ENCODE assay signal across 18 cellular contexts in genomic region chr10:20976891-20977684, GRCh38.
A peak's percentile ranks its signal among the peaks of the same experiment; 100 is the strongest.
DNase-seq lines count a peak whose midpoint lies in the region; ATAC-seq and TF ChIP-seq lines count a peak whose summit lies in the region.
"Had no signal": no experiment of that assay in that cellular context is flagged by ENCODE, and none has a peak within 500 bp of the region (broad histone marks: within the 10 kb centered on the region; RNA-seq: fewer than 3 reads in every experiment).

No MANE protein-coding gene starts in this region.

- no peaks in the 10 kb centered on the region for H3K9me3 ChIP-seq in hepatocyte (ENCODE audit: low read depth)
- no peaks in the 10 kb centered on the region for H3K9me3 ChIP-seq in T-helper 17 cell (ENCODE audit: control insufficient read depth, low read length, poor library complexity, severe bottlenecking)
- no peaks in the 10 kb centered on the region for H3K9me3 ChIP-seq in SK-N-SH
- H3K9me3 ChIP-seq: BLaER1, SJCRH30 had no signal

- H3K4me3 ChIP-seq in hepatocyte (no peak overlapping the region), SK-N-SH (ENCODE audit: low read depth in 2 of 2, low read length in 1 of 2) (no peak overlapping the region)
- H3K4me3 ChIP-seq: BLaER1, SJCRH30 had no signal

- no peaks in the 10 kb centered on the region for H3K79me2 ChIP-seq in hepatocyte
- no peaks in the 10 kb centered on the region for H3K79me2 ChIP-seq in SK-N-SH (ENCODE audit: insufficient read depth)

- H3K9ac ChIP-seq in SK-N-SH: no peak overlapping the region
- H3K9ac ChIP-seq: BLaER1 had no signal

- no peaks in the 10 kb centered on the region for H3F3A ChIP-seq in SK-N-SH (replicated peaks; ENCODE audit: insufficient read depth)

- ATAC-seq in T-helper 17 cell: no peak
- no peak for ATAC-seq in HG03139 (IDR thresholded peaks at IDR 0.05; ENCODE audit: unreplicated experiment)
- no peak for ATAC-seq in activated naive CD4-positive, alpha-beta T cell treated with anti-CD3 and anti-CD28 coated beads, Interleukin-2, amount 50 U/mL, for 72 hours

- no peak overlapping the region for H2AFZ ChIP-seq in hepatocyte
- no peak overlapping the region for H2AFZ ChIP-seq in SK-N-SH (ENCODE audit: low read depth)

- H3K36me3 ChIP-seq in hepatocyte (replicated peaks; ENCODE audit: insufficient read depth, low read depth): no peaks in the 10 kb centered on the region
- no peaks in the 10 kb centered on the region for H3K36me3 ChIP-seq in SK-N-SH (replicated peaks in 1 of 2; ENCODE audit: control insufficient read depth in 1 of 2, insufficient read depth in 2 of 2, low read length in 1 of 2)
- H3K36me3 ChIP-seq: BLaER1, SJCRH30 had no signal

- TF ChIP-seq CTCF in hepatocyte (IDR thresholded peaks at IDR 0.05; ENCODE audit: poor library complexity): no peak
- TF ChIP-seq CTCF in SK-N-SH (IDR thresholded peaks at IDR 0.05): no peak

- WGBS in hepatocyte (ENCODE audit: low lambda C conversion rate, missing lambda C conversion rate): 44% methylated on average over 8 of the region's 8 CpGs
- 66% methylated on average over 8 of the region's 8 CpGs for WGBS in SK-N-SH (ENCODE audit: low lambda C conversion rate)

- H3K4me3 Mint-ChIP-seq in T-helper 17 cell: no peak overlapping the region
- H3K4me3 Mint-ChIP-seq: CD8-positive, alpha-beta memory T cell had no signal

- DNase-seq in NCI-H2227 (lab: John Stamatoyannopoulos, UW; ENCODE audit: unreplicated experiment) (peak; percentile 30), NCI-H2227 treated with DMSO at 0.1 percent for 48 hours (lab: John Stamatoyannopoulos, UW) (no peak), OCI-M1 (lab: John Stamatoyannopoulos, UW) (peak; percentile 38), hepatocyte (ENCODE audit: low spot score) (no peak), T-helper 17 cell (no peak), SK-N-SH (no peak)
- DNase-seq in activated naive CD4-positive, alpha-beta T cell treated with anti-CD3 and anti-CD28 coated beads, Interleukin-2, amount 50 U/mL, for 72 hours (ENCODE audit: low spot score in 2 of 2): no peak
- DNase-seq: 8988T; CD8-positive, alpha-beta memory T cell; DMS 273 treated with DMSO at 0.1 percent for 48 hours; HCEC 1CT; NCI-H1436 treated with DMSO at 0.1 percent for 48 hours; NCI-H2107; NCI-H510A; SJCRH30 had no signal

- H3K4me1 ChIP-seq in hepatocyte (ENCODE audit: insufficient read depth) (no peaks in the 10 kb centered on the region), SK-N-SH (ENCODE audit: control insufficient read depth in 1 of 2, insufficient read depth in 2 of 2, low read depth in 1 of 2, low read length in 1 of 2) (peaks cover 0 to 6% of the 10 kb centered on the region in 2 experiments; a peak in 2 of 4 replicates)
- H3K4me1 ChIP-seq: BLaER1, SJCRH30 had no signal

- H3K27ac Mint-ChIP-seq in T-helper 17 cell: no peak overlapping the region
- no peak overlapping the region for H3K27ac Mint-ChIP-seq in activated naive CD4-positive, alpha-beta T cell treated with anti-CD3 and anti-CD28 coated beads, Interleukin-2, amount 50 U/mL, for 72 hours
- H3K27ac Mint-ChIP-seq: CD8-positive, alpha-beta memory T cell had no signal

- no peaks in the 10 kb centered on the region for H3K27me3 ChIP-seq in hepatocyte
- no peaks in the 10 kb centered on the region for H3K27me3 ChIP-seq in SK-N-SH (ENCODE audit: insufficient read depth)
- H3K27me3 ChIP-seq: BLaER1, SJCRH30 had no signal

- peaks cover 4% of the 10 kb centered on the region for H3K27me3 Mint-ChIP-seq in T-helper 17 cell
- H3K27me3 Mint-ChIP-seq: CD8-positive, alpha-beta memory T cell had no signal

- no peaks in the 10 kb centered on the region for H3K4me1 Mint-ChIP-seq in T-helper 17 cell
- H3K4me1 Mint-ChIP-seq: CD8-positive, alpha-beta memory T cell had no signal

- H3K9me3 Mint-ChIP-seq in activated naive CD4-positive, alpha-beta T cell treated with anti-CD3 and anti-CD28 coated beads, Interleukin-2, amount 50 U/mL, for 72 hours: no peaks in the 10 kb centered on the region

- H3K4me2 ChIP-seq in hepatocyte (peak overlapping the region; percentile 34), SK-N-SH (no peak overlapping the region)
- H3K4me2 ChIP-seq: BLaER1 had no signal

- no peaks in the 10 kb centered on the region for H4K20me1 ChIP-seq in hepatocyte (ENCODE audit: insufficient read depth, poor library complexity, severe bottlenecking)
- H4K20me1 ChIP-seq in SK-N-SH (ENCODE audit: insufficient read depth): no peaks in the 10 kb centered on the region
- H4K20me1 ChIP-seq: BLaER1 had no signal

- no peaks in the 10 kb centered on the region for H3K9me2 ChIP-seq in hepatocyte (replicated peaks; ENCODE audit: insufficient read depth)
- no peaks in the 10 kb centered on the region for H3K9me2 ChIP-seq in SK-N-SH

- no peaks in the 10 kb centered on the region for H3K36me3 Mint-ChIP-seq in T-helper 17 cell (ENCODE audit: low read depth)
- no peaks in the 10 kb centered on the region for H3K36me3 Mint-ChIP-seq in activated naive CD4-positive, alpha-beta T cell treated with anti-CD3 and anti-CD28 coated beads, Interleukin-2, amount 50 U/mL, for 72 hours
- H3K36me3 Mint-ChIP-seq: CD8-positive, alpha-beta memory T cell had no signal

- TF ChIP-seq EP300 in SK-N-SH (IDR thresholded peaks at IDR 0.05; ENCODE audit: borderline replicate concordance in 1 of 2, low read depth in 1 of 2, low read length in 1 of 2): no peak

- no peak for TF ChIP-seq RAD21 in SK-N-SH (IDR thresholded peaks at IDR 0.05; ENCODE audit: low read length)

- POLR2A ChIA-PET in SK-N-SH (lab: Yijun Ruan, JAX): no interaction called here

- CTCF ChIA-PET in SK-N-SH (lab: Yijun Ruan, JAX): interaction anchor here (2.0 kb wide), 1 partner anchor 14 kb away, joined by 6 read pairs; no protein-coding TSS in a partner anchor

- H3K27ac ChIP-seq in hepatocyte (no peak overlapping the region), SK-N-SH (ENCODE audit: low read depth in 2 of 2, low read length in 1 of 2) (peak overlapping the region in 1 of 2 experiments; percentile 51; a peak in 2 of 4 replicates)
- H3K27ac ChIP-seq: BLaER1, RWPE1, SJCRH30 had no signal

TF ChIP-seq in SK-N-SH, 30 proteins besides CTCF, POLR2A, EP300 and RAD21 (continues in another document):
- TF ChIP-seq RXRA (IDR thresholded peaks at IDR 0.05; ENCODE audit: borderline replicate concordance, low read depth): no peak
- no peak for TF ChIP-seq GABPA (IDR thresholded peaks at IDR 0.05; ENCODE audit: low read depth)
- TF ChIP-seq TCF12 (IDR thresholded peaks at IDR 0.05): no peak
- TF ChIP-seq, protein P1, sequence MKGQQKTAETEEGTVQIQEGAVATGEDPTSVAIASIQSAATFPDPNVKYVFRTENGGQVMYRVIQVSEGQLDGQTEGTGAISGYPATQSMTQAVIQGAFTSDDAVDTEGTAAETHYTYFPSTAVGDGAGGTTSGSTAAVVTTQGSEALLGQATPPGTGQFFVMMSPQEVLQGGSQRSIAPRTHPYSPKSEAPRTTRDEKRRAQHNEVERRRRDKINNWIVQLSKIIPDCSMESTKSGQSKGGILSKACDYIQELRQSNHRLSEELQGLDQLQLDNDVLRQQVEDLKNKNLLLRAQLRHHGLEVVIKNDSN (IDR thresholded peaks at IDR 0.05; ENCODE audit: borderline replicate concordance, low read depth): no peak
- TF ChIP-seq FOXM1 (IDR thresholded peaks at IDR 0.05; ENCODE audit: low read depth): no peak
- TF ChIP-seq TAF1 (IDR thresholded peaks at IDR 0.05; ENCODE audit: borderline replicate concordance, low read depth, low read length): no peak
- no peak for TF ChIP-seq ELF1 (IDR thresholded peaks at IDR 0.05)
- TF ChIP-seq POLR2AphosphoS5 (IDR thresholded peaks at IDR 0.05; ENCODE audit: low read depth, low read length): no peak
- TF ChIP-seq, protein P2, sequence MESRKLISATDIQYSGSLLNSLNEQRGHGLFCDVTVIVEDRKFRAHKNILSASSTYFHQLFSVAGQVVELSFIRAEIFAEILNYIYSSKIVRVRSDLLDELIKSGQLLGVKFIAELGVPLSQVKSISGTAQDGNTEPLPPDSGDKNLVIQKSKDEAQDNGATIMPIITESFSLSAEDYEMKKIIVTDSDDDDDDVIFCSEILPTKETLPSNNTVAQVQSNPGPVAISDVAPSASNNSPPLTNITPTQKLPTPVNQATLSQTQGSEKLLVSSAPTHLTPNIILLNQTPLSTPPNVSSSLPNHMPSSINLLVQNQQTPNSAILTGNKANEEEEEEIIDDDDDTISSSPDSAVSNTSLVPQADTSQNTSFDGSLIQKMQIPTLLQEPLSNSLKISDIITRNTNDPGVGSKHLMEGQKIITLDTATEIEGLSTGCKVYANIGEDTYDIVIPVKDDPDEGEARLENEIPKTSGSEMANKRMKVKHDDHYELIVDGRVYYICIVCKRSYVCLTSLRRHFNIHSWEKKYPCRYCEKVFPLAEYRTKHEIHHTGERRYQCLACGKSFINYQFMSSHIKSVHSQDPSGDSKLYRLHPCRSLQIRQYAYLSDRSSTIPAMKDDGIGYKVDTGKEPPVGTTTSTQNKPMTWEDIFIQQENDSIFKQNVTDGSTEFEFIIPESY (IDR thresholded peaks at IDR 0.05; ENCODE audit: borderline replicate concordance, low read depth): no peak
- no peak for TF ChIP-seq SIN3A (IDR thresholded peaks at IDR 0.05; ENCODE audit: borderline replicate concordance, low read depth, low read length)
- TF ChIP-seq REST (IDR thresholded peaks at IDR 0.05; ENCODE audit: low read depth, low read length): no peak
- no peak for TF ChIP-seq CHD2 (IDR thresholded peaks at IDR 0.05; ENCODE audit: low read length, partially characterized antibody)

Comparison
In these comparisons a context has a peak if more than half of its experiments do, and no peak if none do; other contexts are left out.
1. DNase-seq: peak in NCI-H2227 (single experiment) and OCI-M1 (single experiment); none in NCI-H2227 treated with DMSO at 0.1 percent for 48 hours (single experiment), hepatocyte (single experiment), T-helper 17 cell (0 of 3), SK-N-SH (single experiment) and activated naive CD4-positive, alpha-beta T cell treated with anti-CD3 and anti-CD28 coated beads, Interleukin-2, amount 50 U/mL, for 72 hours (0 of 2).